In genomic region chr1:82030830-82031229, GRCh38 we compare ENCODE assay signal across 34 cellular contexts.
"Had no signal": no experiment of that assay in that cellular context is flagged by ENCODE, and none has a peak within 500 bp of the region (broad histone marks: within the 10 kb centered on the region; RNA-seq: fewer than 3 reads in every experiment).

No MANE protein-coding gene starts in this region.

- DNase-seq: activated B cell treated with CpG ODN at 0.5 μM for 24 hours; activated CD4-positive, alpha-beta T cell treated with anti-CD3 and anti-CD28 coated beads for 48 hours; activated CD4-positive, alpha-beta T cell treated with anti-CD3 and anti-CD28 coated beads, Interleukin-2, amount 50 U/mL, for 1 hour; activated CD4-positive, alpha-beta T cell treated with anti-CD3 and anti-CD28 coated beads, Interleukin-2, amount 50 U/mL, for 48 hours; activated CD8-positive, alpha-beta memory T cell treated with anti-CD3 and anti-CD28 coated beads for 24 hours; activated CD8-positive, alpha-beta T cell treated with anti-CD3 and anti-CD28 coated beads for 36 hours; activated effector memory CD4-positive, alpha-beta T cell treated with Interleukin-2 at 50 U/mL for 16 hours; activated gamma-delta T cell treated with Interleukin-2 at 50 U/mL for 16 hours; activated naive CD4-positive, alpha-beta T cell treated with anti-CD3 and anti-CD28 coated beads, Interleukin-2, amount 50 U/mL, for 16 hours; activated naive CD4-positive, alpha-beta T cell treated with Interleukin-2 at 50 U/mL for 16 hours; activated naive CD8-positive, alpha-beta T cell treated with anti-CD3 and anti-CD28 coated beads for 36 hours; activated naive CD8-positive, alpha-beta T cell treated with anti-CD3 and anti-CD28 coated beads, Interleukin-2, amount 50 U/mL, for 24 hours; activated T-cell treated with anti-CD3 and anti-CD28 coated beads, Interleukin-2, amount 50 U/mL, for 4 hours; adrenal gland; amygdala; aorta; body of pancreas; caudate nucleus; cortex of kidney; dermis blood vessel endothelial cell; effector CD4-positive, alpha-beta T cell; effector memory CD8-positive, alpha-beta T cell; foreskin fibroblast; head of caudate nucleus; T-helper 17 cell; T1000; WERI-Rb-1 had no signal

- H3K4me3 ChIP-seq: adrenal gland, body of pancreas had no signal

- H3K9me3 ChIP-seq: adrenal gland, body of pancreas had no signal

- H3K36me3 ChIP-seq: adrenal gland, WERI-Rb-1 had no signal

- H3K4me1 ChIP-seq: adrenal gland, body of pancreas had no signal

- H3K27ac ChIP-seq: adrenal gland, body of pancreas, epithelial cell of prostate, WERI-Rb-1 had no signal

- FAIRE-seq: colon, endothelial cell of umbilical vein, frontal cortex had no signal

- ATAC-seq: activated CD4-positive, CD25-positive, alpha-beta regulatory T cell treated with anti-CD3 and anti-CD28 coated beads, Interleukin-2, amount 50 U/mL, for 24 hours; activated CD8-positive, alpha-beta T cell treated with anti-CD3 and anti-CD28 coated beads for 36 hours; activated naive CD8-positive, alpha-beta T cell treated with anti-CD3 and anti-CD28 coated beads, Interleukin-2, amount 50 U/mL, for 24 hours; activated T-cell treated with anti-CD3 and anti-CD28 coated beads, Interleukin-2, amount 50 U/mL, for 4 hours; activated T-helper 17 cell treated with anti-CD3 and anti-CD28 coated beads, Interleukin-2, amount 50 U/mL, for 72 hours; body of pancreas; effector memory CD8-positive, alpha-beta T cell; esophagus mucosa; T-helper 17 cell had no signal

- H3K27me3 ChIP-seq: adrenal gland, body of pancreas had no signal
